Comparison of ENCODE assay signal across 8 cellular contexts in the genomic region with DNA sequence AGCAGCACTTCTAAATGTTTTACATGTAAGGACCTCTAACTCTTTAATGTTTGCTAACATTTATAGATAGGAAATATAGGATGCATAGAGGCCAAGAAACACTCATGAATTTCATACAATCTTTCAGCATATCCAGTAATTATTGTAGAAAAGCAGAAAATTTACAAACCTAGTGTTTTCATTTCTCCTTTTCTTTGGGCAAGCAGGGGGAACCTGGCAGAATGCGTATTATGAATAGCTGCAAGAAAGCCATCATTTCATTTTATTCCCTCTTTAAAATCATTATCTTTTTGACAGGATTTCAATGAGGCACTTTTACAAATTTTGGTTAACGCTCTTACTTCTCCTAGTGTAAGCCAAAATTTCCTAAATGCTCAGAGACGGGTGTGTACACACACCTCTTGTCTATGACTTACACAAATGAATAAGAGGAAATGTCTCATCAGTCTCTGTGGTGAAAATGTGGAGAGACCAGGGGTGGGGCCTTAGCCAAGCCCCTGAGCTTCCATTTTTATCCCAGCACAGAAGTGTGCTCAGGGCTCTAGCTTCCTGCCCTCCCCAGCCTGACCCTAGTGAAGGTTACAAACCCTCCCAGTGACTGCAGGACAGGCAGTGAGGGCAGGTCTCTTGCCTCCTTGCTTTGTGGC.
A peak's percentile ranks its signal among the peaks of the same experiment; 100 is the strongest.
DNase-seq lines count a peak whose midpoint lies in the region; ATAC-seq and TF ChIP-seq lines count a peak whose summit lies in the region.

No MANE protein-coding gene starts in this region.

- peak overlapping the region; percentile 30 for H3K4me3 Mint-ChIP-seq in activated CD4-positive, alpha-beta memory T cell treated with anti-CD3 and anti-CD28 coated beads for 36 hours

- H3K4me3 ChIP-seq in tibial artery: no peak overlapping the region

- no peaks in the 10 kb centered on the region for H3K9me3 ChIP-seq in tibial artery

- peak; percentile 84 for DNase-seq in activated CD4-positive, alpha-beta memory T cell treated with anti-CD3 and anti-CD28 coated beads for 36 hours
- DNase-seq in cardiac septum (ENCODE audit: low spot score) (peak; percentile 82), NCI-H510A treated with DMSO at 0.1 percent for 48 hours (lab: John Stamatoyannopoulos, UW) (no peak), tibial artery (no peak)
- peak; percentile 35 for DNase-seq in stimulated activated CD8-positive, alpha-beta memory T cell treated with anti-CD3 and anti-CD28 coated beads, Interleukin-12 subunit alpha, Interleukin-12 subunit beta, amount 100 ng/mL, for 4 hours (ENCODE audit: low read depth)

- peaks cover 0 to 2% (median under 1%) of the 10 kb centered on the region in 4 donors for H3K4me1 ChIP-seq in tibial artery

- TF ChIP-seq CTCF in tibial artery (IDR thresholded peaks at IDR 0.05): no peak

- H3K4me1 Mint-ChIP-seq in activated CD4-positive, alpha-beta memory T cell treated with anti-CD3 and anti-CD28 coated beads for 36 hours (ENCODE audit: low read depth): peaks cover 94% of the 10 kb centered on the region

- H3K27me3 ChIP-seq in tibial artery: no peaks in the 10 kb centered on the region

- no peaks in the 10 kb centered on the region for H3K36me3 ChIP-seq in tibial artery

- no peak overlapping the region for H3K27ac ChIP-seq in tibial artery

- CTCF ChIA-PET in activated CD4-positive, alpha-beta memory T cell treated with anti-CD3 and anti-CD28 coated beads for 36 hours (lab: Charles Lee): interaction anchor here (1.2 to 2.1 kb wide), 2 partner anchors 34 to 39 kb away, joined by 3 to 11 read pairs; no protein-coding TSS in a partner anchor

- ATAC-seq in GM19452 (IDR thresholded peaks at IDR 0.05; ENCODE audit: unreplicated experiment) (peak; percentile 78), HG03460 (IDR thresholded peaks at IDR 0.05; ENCODE audit: unreplicated experiment) (peak; percentile 84), HG03457 (IDR thresholded peaks at IDR 0.05; ENCODE audit: unreplicated experiment) (no peak)

- H3K9me3 Mint-ChIP-seq in activated CD4-positive, alpha-beta memory T cell treated with anti-CD3 and anti-CD28 coated beads for 36 hours: peaks cover 6% of the 10 kb centered on the region

- POLR2A ChIA-PET in activated CD4-positive, alpha-beta memory T cell treated with anti-CD3 and anti-CD28 coated beads for 36 hours (lab: Charles Lee): interaction anchor here (1.0 to 1.9 kb wide), 6 partner anchors 11 to 120 kb away, joined by 3 to 8 read pairs (median 4); a partner anchor contains a TSS

- H3K36me3 Mint-ChIP-seq in activated CD4-positive, alpha-beta memory T cell treated with anti-CD3 and anti-CD28 coated beads for 36 hours: peaks cover 6% of the 10 kb centered on the region

- intact Hi-C loops in activated CD4-positive, alpha-beta memory T cell treated with anti-CD3 and anti-CD28 coated beads for 36 hours (cut with micrococcal nuclease): loop anchor here (1.0 to 5.0 kb wide), 6 partner anchors 15 to 113 kb away; no protein-coding TSS in a partner anchor
- intact Hi-C loops in cardiac septum (cut with DNase I) (loop anchor here (2.0 to 5.0 kb wide), 3 partner anchors 30 to 92 kb away; a partner anchor contains a TSS), tibial artery (cut with DNase I; ENCODE audit: low total_unique reads) (no loop called here)

- peak overlapping the region; percentile 96 for H3K27ac Mint-ChIP-seq in activated CD4-positive, alpha-beta memory T cell treated with anti-CD3 and anti-CD28 coated beads for 36 hours

- no peaks in the 10 kb centered on the region for H3K27me3 Mint-ChIP-seq in activated CD4-positive, alpha-beta memory T cell treated with anti-CD3 and anti-CD28 coated beads for 36 hours

Comparison
In these comparisons a context has a peak if more than half of its experiments do, and no peak if none do; other contexts are left out.
1. DNase-seq: peak in activated CD4-positive, alpha-beta memory T cell treated with anti-CD3 and anti-CD28 coated beads for 36 hours (single experiment), cardiac septum (single experiment) and stimulated activated CD8-positive, alpha-beta memory T cell treated with anti-CD3 and anti-CD28 coated beads, Interleukin-12 subunit alpha, Interleukin-12 subunit beta, amount 100 ng/mL, for 4 hours (single experiment); none in NCI-H510A treated with DMSO at 0.1 percent for 48 hours (single experiment) and tibial artery (0 of 2).